ENCODE assay signal across 27 cellular contexts in the genomic region with DNA sequence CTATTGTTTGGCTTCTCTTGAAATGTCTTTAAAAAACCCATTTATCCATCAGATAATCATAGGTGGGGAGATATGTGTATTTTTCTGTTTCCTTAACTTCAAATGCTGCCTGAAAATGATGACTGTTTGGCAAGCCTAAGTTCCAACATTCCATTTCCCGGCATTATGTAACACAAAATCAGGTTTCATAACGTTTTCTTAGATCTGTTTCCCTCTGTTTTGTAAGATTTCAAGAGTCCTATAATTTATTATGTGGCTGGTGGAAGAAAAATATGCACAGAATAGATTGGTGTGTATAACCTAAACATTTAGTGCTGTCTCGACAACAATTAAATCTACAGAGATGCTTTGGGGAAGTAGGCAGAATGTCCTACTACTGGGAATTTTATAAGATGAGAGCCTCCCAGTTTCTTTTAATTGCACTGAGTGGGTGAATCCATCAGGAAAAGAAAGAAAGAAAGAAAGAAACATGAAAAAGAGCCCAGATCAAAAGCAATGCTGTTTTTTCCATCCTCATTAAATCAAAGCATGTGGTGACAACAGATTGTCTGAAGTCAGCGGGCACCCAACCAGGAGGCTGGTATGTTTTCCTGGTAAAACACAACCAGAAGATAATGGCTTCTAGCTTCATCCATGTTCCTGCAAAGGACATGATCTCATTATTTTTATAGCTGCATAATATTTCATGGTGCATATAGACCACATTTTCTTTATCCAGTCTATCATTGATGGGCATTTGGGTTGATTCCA.
"Had no signal": no experiment of that assay in that cellular context is flagged by ENCODE, and none has a peak within 500 bp of the region (broad histone marks: within the 10 kb centered on the region; RNA-seq: fewer than 3 reads in every experiment).

No MANE protein-coding gene starts in this region.

- H3K4me3 Mint-ChIP-seq: activated CD8-positive, alpha-beta memory T cell treated with anti-CD3 and anti-CD28 coated beads, Interleukin-2, amount 10 ng/mL, durations not matched to agents 7 days and 5 days; activated naive CD4-positive, alpha-beta T cell treated with anti-CD3 and anti-CD28 coated beads, Interleukin-2, amount 50 U/mL, for 24 hours; activated T-cell treated with anti-CD3 and anti-CD28 coated beads, Interleukin-2, amount 50 U/mL, for 24 hours; activated T-helper 1 cell treated with anti-CD3 and anti-CD28 coated beads, Interleukin-12 subunit alpha, Interleukin-12 subunit beta, Interleukin-2, Interleukin-4 antibody, amounts not matched to agents 30 ng/mL and 10 ng/mL and 1 ng/mL, durations not matched to agents 14 hours and 24 hours and 36 hours; T-helper 1 cell treated with Interleukin-12 subunit alpha and Interleukin-12 subunit beta and Interleukin-4 antibody, amounts not matched to agents 30 μg/mL and 1 μg/mL, for 36 hours had no signal

- H3K4me1 ChIP-seq: ascending aorta, body of pancreas had no signal

- H3K36me3 Mint-ChIP-seq: activated CD8-positive, alpha-beta memory T cell treated with anti-CD3 and anti-CD28 coated beads, Interleukin-2, amount 10 ng/mL, durations not matched to agents 7 days and 5 days; activated naive CD4-positive, alpha-beta T cell treated with anti-CD3 and anti-CD28 coated beads, Interleukin-2, amount 50 U/mL, for 24 hours had no signal

- H3K4me3 ChIP-seq: ascending aorta, body of pancreas had no signal

- H3K36me3 ChIP-seq: ascending aorta had no signal

- H3K27ac Mint-ChIP-seq: activated CD8-positive, alpha-beta memory T cell treated with anti-CD3 and anti-CD28 coated beads, Interleukin-2, amount 10 ng/mL, durations not matched to agents 7 days and 5 days; activated naive CD4-positive, alpha-beta T cell treated with anti-CD3 and anti-CD28 coated beads, Interleukin-2, amount 50 U/mL, for 24 hours; activated T-cell treated with anti-CD3 and anti-CD28 coated beads, Interleukin-2, amount 50 U/mL, for 24 hours; activated T-helper 1 cell treated with anti-CD3 and anti-CD28 coated beads, Interleukin-12 subunit alpha, Interleukin-12 subunit beta, Interleukin-2, Interleukin-4 antibody, amounts not matched to agents 30 ng/mL and 10 ng/mL and 1 ng/mL, durations not matched to agents 14 hours and 24 hours and 36 hours; T-helper 1 cell treated with Interleukin-12 subunit alpha and Interleukin-12 subunit beta and Interleukin-4 antibody, amounts not matched to agents 30 μg/mL and 1 μg/mL, for 36 hours had no signal

- H3K4me1 Mint-ChIP-seq: activated CD8-positive, alpha-beta memory T cell treated with anti-CD3 and anti-CD28 coated beads, Interleukin-2, amount 10 ng/mL, durations not matched to agents 7 days and 5 days; activated naive CD4-positive, alpha-beta T cell treated with anti-CD3 and anti-CD28 coated beads, Interleukin-2, amount 50 U/mL, for 24 hours had no signal

- H3K27me3 Mint-ChIP-seq: activated CD8-positive, alpha-beta memory T cell treated with anti-CD3 and anti-CD28 coated beads, Interleukin-2, amount 10 ng/mL, durations not matched to agents 7 days and 5 days; activated T-cell treated with anti-CD3 and anti-CD28 coated beads, Interleukin-2, amount 50 U/mL, for 24 hours had no signal

- DNase-seq: activated CD4-positive, alpha-beta T cell treated with anti-CD3 and anti-CD28 coated beads for 4 hours; activated CD8-positive, alpha-beta memory T cell treated with anti-CD3 and anti-CD28 coated beads, Interleukin-2, amount 10 ng/mL, durations not matched to agents 7 days and 5 days; activated effector memory CD4-positive, alpha-beta T cell treated with Interleukin-2 at 50 U/mL for 16 hours; activated naive CD4-positive, alpha-beta T cell; activated T-cell treated with anti-CD3 and anti-CD28 coated beads, Interleukin-2, amount 50 U/mL, for 24 hours; amniotic stem cell; body of pancreas; central memory CD4-positive, alpha-beta T cell; Kasumi-1; KBM-7; NCI-H1092 treated with DMSO at 0.1 percent for 48 hours; NCI-H1417 treated with DMSO at 0.1 percent for 48 hours; NCI-H1694; NCI-H2029; NCI-H2107; NCI-H510A treated with DMSO at 0.1 percent for 48 hours; NCI-H69; NK-92 treated with Interleukin-12 subunit alpha and Interleukin-12 subunit beta, amount 100 ng/mL, for 24 hours; OCI-M1; RPMI8226; SHP77 treated with DMSO at 0.1 percent for 48 hours had no signal

- ATAC-seq: activated CD4-positive, CD25-positive, alpha-beta regulatory T cell treated with anti-CD3 and anti-CD28 coated beads, Interleukin-2, amount 50 U/mL, for 24 hours; activated CD8-positive, alpha-beta memory T cell treated with anti-CD3 and anti-CD28 coated beads, Interleukin-2, amount 10 ng/mL, durations not matched to agents 7 days and 5 days; body of pancreas; Panc1 had no signal

- H3K27ac ChIP-seq: ascending aorta, body of pancreas had no signal

- H3K9me3 Mint-ChIP-seq: activated naive CD4-positive, alpha-beta T cell treated with anti-CD3 and anti-CD28 coated beads, Interleukin-2, amount 50 U/mL, for 24 hours; activated T-cell treated with anti-CD3 and anti-CD28 coated beads, Interleukin-2, amount 50 U/mL, for 24 hours; activated T-helper 1 cell treated with anti-CD3 and anti-CD28 coated beads, Interleukin-12 subunit alpha, Interleukin-12 subunit beta, Interleukin-2, Interleukin-4 antibody, amounts not matched to agents 30 ng/mL and 10 ng/mL and 1 ng/mL, durations not matched to agents 14 hours and 24 hours and 36 hours; T-helper 1 cell treated with Interleukin-12 subunit alpha and Interleukin-12 subunit beta and Interleukin-4 antibody, amounts not matched to agents 30 μg/mL and 1 μg/mL, for 36 hours had no signal

- H3K9me3 ChIP-seq: ascending aorta, body of pancreas had no signal

- H3K27me3 ChIP-seq: ascending aorta, body of pancreas had no signal
